ENCODE assay signal across 20 cellular contexts in the genomic region with DNA sequence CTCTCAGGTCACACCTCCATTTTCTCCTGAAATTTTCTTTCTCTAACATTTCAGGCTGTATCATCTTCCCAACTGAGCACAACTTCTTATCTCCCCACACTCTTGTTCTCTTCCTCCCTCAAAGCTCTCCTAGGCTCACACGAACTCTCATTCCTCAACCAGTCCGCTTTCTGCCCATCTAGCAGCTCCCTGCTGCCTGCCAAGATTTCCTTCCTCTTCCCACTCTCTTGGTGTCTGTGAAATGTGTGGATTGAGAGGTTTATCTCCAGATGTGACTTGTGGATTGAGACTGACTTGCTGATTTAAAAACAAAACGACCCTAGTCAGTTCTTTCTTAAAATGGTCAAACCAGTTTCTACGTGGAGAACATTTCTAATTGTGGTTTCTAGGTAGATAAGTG.
"Had no signal": no experiment of that assay in that cellular context is flagged by ENCODE, and none has a peak within 500 bp of the region (broad histone marks: within the 10 kb centered on the region; RNA-seq: fewer than 3 reads in every experiment).

No MANE protein-coding gene starts in this region.

- H3K4me1 ChIP-seq: esophagus muscularis mucosa, gastrocnemius medialis, heart right ventricle, left lung, lower lobe of right lung had no signal

- H3K4me3 Mint-ChIP-seq: naive thymus-derived CD4-positive, alpha-beta T cell had no signal

- H3K27me3 ChIP-seq: esophagus muscularis mucosa, gastrocnemius medialis, left lung had no signal

- H3K9me3 ChIP-seq: esophagus muscularis mucosa, gastrocnemius medialis, heart right ventricle, left lung, lower lobe of right lung had no signal

- H3K27ac ChIP-seq: coronary artery, dorsolateral prefrontal cortex, esophagus muscularis mucosa, gastrocnemius medialis, heart right ventricle, left lung, lower lobe of right lung had no signal

- H3K36me3 ChIP-seq: esophagus muscularis mucosa, gastrocnemius medialis, heart right ventricle, left lung, lower lobe of right lung had no signal

- H3K36me3 Mint-ChIP-seq: naive thymus-derived CD4-positive, alpha-beta T cell had no signal

- H3K27ac Mint-ChIP-seq: naive thymus-derived CD4-positive, alpha-beta T cell had no signal

- H3K4me3 ChIP-seq: coronary artery, dorsolateral prefrontal cortex, esophagus muscularis mucosa, gastrocnemius medialis, heart right ventricle, left lung, lower lobe of right lung had no signal

- H3K4me1 Mint-ChIP-seq: naive thymus-derived CD4-positive, alpha-beta T cell had no signal

- DNase-seq: dermis blood vessel endothelial cell; dorsolateral prefrontal cortex; effector CD4-positive, alpha-beta T cell; effector memory CD4-positive, alpha-beta T cell; foreskin fibroblast; foreskin melanocyte; gastrocnemius medialis; glutamatergic neuron; head of caudate nucleus; heart right ventricle; hippocampal formation; left cardiac atrium; left lung; left ventricle myocardium superior; lower lobe of right lung; mesenchymal stem cell; midbrain; naive thymus-derived CD4-positive, alpha-beta T cell had no signal
